1 cellular context compared by ENCODE assay signal in the genomic region with DNA sequence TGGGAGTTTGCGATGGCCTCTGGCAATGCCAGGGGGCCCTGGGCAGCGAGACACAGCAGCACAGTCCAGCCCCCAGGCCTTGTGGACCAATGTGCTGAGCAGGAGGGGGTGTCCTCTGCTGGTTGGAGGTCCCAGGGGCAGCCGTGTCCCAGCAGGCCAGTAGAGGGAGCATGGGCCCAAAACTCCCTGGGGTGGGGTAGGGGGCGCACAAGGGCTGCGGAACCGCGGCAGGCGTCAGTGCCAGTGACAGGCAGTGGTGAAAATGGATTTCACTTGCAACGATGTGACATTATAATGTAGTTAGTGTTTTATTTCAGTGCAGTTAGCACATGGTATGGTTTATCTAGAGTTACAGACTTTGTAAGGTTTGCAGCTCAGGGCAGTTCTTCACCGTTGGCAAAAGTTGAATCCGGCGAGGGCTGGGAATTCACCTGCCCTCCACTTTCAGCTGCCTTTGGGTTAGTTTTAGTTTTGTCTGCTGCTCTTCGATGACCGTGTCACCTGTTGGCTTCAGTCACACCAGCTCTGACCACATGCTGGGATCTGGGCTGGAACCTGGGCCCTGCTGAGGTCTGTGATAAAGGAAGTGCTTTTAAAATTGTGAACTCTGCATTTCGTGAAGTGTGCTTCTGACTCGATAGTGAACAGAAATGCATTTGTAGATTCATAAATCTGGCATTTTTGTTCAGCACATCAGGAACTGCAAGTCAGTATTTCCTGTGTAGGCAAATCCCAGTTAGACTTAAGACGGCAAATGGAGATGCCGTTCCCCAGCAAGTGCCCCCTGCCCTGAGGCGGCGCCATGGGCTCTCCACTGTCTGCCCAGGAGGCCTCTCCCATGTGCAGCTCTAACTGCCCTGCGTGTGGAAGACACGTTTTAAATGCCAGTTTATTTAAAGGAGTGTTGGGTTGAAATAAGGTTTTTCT.
TF ChIP-seq lines count a peak whose summit lies in the region.

No MANE protein-coding gene starts in this region.

TF ChIP-seq in HepG2, 621 proteins besides CTCF, POLR2A, EP300 and RAD21 (continued from another document and continues in another):
- TF ChIP-seq, protein P1, sequence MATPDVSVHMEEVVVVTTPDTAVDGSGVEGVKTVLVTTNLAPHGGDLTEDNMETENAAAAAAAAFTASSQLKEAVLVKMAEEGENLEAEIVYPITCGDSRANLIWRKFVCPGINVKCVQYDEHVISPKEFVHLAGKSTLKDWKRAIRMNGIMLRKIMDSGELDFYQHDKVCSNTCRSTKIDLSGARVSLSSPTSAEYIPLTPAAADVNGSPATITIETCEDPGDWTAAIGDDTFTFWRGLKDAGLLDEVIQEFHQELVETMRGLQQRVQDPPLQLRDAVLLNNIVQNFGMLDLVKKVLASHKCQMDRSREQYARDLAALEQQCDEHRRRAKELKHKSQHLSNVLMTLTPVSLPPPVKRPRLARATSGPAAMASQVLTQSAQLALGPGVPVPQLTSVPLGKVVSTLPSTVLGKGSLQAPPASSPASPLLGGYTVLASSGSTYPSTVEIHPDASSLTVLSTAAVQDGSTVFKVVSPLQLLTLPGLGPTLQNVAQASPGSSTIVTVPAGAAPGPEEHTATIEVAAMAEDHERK (CRISPR knock-in tag; IDR thresholded peaks at IDR 0.05; ENCODE audit: low read depth): no peak
- TF ChIP-seq NR2C2 (CRISPR knock-in tag; IDR thresholded peaks at IDR 0.05; ENCODE audit: borderline replicate concordance) (no peak), SP4 (CRISPR knock-in tag; IDR thresholded peaks at IDR 0.05) (peak; percentile 71; the same call in 1 of the 2 replicates), ZNF720 (CRISPR knock-in tag; IDR thresholded peaks at IDR 0.05) (no peak), ZFY (CRISPR knock-in tag; IDR thresholded peaks at IDR 0.05) (peak; percentile 34; the same call in 1 of the 2 replicates), ZKSCAN5 (CRISPR knock-in tag; IDR thresholded peaks at IDR 0.05) (no peak), ZNF296 (CRISPR knock-in tag; conservative IDR thresholded peaks at IDR 0.05) (no peak), NKX3-1 (CRISPR knock-in tag; IDR thresholded peaks at IDR 0.05) (no peak), ZNF709 (CRISPR knock-in tag; IDR thresholded peaks at IDR 0.05) (no peak), CBFB (CRISPR knock-in tag; IDR thresholded peaks at IDR 0.05) (peak; percentile 84; the same call in 1 of the 2 replicates), PPARG (CRISPR knock-in tag; conservative IDR thresholded peaks at IDR 0.05) (peak; percentile 59; the same call in 1 of the 2 replicates), SMYD3 (CRISPR knock-in tag; IDR thresholded peaks at IDR 0.05) (no peak), NFYB (CRISPR knock-in tag; IDR thresholded peaks at IDR 0.05) (peak; percentile 24; the same call in 1 of the 2 replicates), NFE2 (CRISPR knock-in tag; IDR thresholded peaks at IDR 0.05) (no peak), ZNF782 (CRISPR knock-in tag; IDR thresholded peaks at IDR 0.05; ENCODE audit: borderline replicate concordance) (no peak; the same call in 1 of the 2 replicates), ZFX (CRISPR knock-in tag; IDR thresholded peaks at IDR 0.05; ENCODE audit: low read depth) (peak; percentile 70), ZNF180 (CRISPR knock-in tag; IDR thresholded peaks at IDR 0.05; ENCODE audit: borderline replicate concordance, low read depth) (no peak), SP1 (IDR thresholded peaks at IDR 0.05) (no peak), SP1 (CRISPR knock-in tag; IDR thresholded peaks at IDR 0.05) (peak; percentile 70), SMAD1 (CRISPR knock-in tag; IDR thresholded peaks at IDR 0.05; ENCODE audit: borderline replicate concordance, low read depth) (no peak), ZNF850 (CRISPR knock-in tag; conservative IDR thresholded peaks at IDR 0.05) (no peak), PRPF4 (IDR thresholded peaks at IDR 0.05; ENCODE audit: low read depth, low read length, poor library complexity, severe bottlenecking) (peak; percentile 82), ZEB1 (IDR thresholded peaks at IDR 0.05; ENCODE audit: insufficient replicate concordance, low read depth) (no peak), ERF (CRISPR knock-in tag; IDR thresholded peaks at IDR 0.05) (peak; percentile 78), PCBP1 (IDR thresholded peaks at IDR 0.05; ENCODE audit: borderline replicate concordance, low read depth, low read length) (peak; percentile 68; the same call in 1 of the 2 replicates), ZNF780A (CRISPR knock-in tag; IDR thresholded peaks at IDR 0.05) (no peak), ZNF589 (CRISPR knock-in tag; conservative IDR thresholded peaks at IDR 0.05) (no peak), MBNL3 (CRISPR knock-in tag; conservative IDR thresholded peaks at IDR 0.05) (no peak), ZNF432 (CRISPR knock-in tag; IDR thresholded peaks at IDR 0.05; ENCODE audit: borderline replicate concordance) (no peak), HNF4G (IDR thresholded peaks at IDR 0.05; ENCODE audit: borderline replicate concordance, low read depth, low read length) (no peak), HNF4G (CRISPR knock-in tag; IDR thresholded peaks at IDR 0.05; ENCODE audit: borderline replicate concordance, low read depth) (peak; percentile 24; the same call in 1 of the 2 replicates), SUZ12 (IDR thresholded peaks at IDR 0.05; ENCODE audit: low read depth, low read length) (0 out of 2 replicates have a peak, but pooled peaks have one; percentile 11), BHLHE40 (IDR thresholded peaks at IDR 0.05; ENCODE audit: low read length) (no peak), HMGA1 (CRISPR knock-in tag; conservative IDR thresholded peaks at IDR 0.05) (no peak), FOXA3 (CRISPR knock-in tag; IDR thresholded peaks at IDR 0.05) (peak; percentile 68), ZSCAN29 (CRISPR knock-in tag; conservative IDR thresholded peaks at IDR 0.05) (0 out of 2 replicates have a peak, but pooled peaks have one; percentile 66), ZNF546 (CRISPR knock-in tag; conservative IDR thresholded peaks at IDR 0.05) (no peak), RELA (CRISPR knock-in tag; IDR thresholded peaks at IDR 0.05) (peak; percentile 80; the same call in 1 of the 2 replicates), SPEN (CRISPR knock-in tag; IDR thresholded peaks at IDR 0.05; ENCODE audit: low read depth) (no peak; the same call in 1 of the 2 replicates), IRF2 (CRISPR knock-in tag; IDR thresholded peaks at IDR 0.05) (peak; percentile 85)
- TF ChIP-seq, protein P2, sequence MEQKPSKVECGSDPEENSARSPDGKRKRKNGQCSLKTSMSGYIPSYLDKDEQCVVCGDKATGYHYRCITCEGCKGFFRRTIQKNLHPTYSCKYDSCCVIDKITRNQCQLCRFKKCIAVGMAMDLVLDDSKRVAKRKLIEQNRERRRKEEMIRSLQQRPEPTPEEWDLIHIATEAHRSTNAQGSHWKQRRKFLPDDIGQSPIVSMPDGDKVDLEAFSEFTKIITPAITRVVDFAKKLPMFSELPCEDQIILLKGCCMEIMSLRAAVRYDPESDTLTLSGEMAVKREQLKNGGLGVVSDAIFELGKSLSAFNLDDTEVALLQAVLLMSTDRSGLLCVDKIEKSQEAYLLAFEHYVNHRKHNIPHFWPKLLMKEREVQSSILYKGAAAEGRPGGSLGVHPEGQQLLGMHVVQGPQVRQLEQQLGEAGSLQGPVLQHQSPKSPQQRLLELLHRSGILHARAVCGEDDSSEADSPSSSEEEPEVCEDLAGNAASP (CRISPR knock-in tag; IDR thresholded peaks at IDR 0.05; ENCODE audit: borderline replicate concordance): peak; percentile 68; the same call in 1 of the 2 replicates
- TF ChIP-seq, protein P3, sequence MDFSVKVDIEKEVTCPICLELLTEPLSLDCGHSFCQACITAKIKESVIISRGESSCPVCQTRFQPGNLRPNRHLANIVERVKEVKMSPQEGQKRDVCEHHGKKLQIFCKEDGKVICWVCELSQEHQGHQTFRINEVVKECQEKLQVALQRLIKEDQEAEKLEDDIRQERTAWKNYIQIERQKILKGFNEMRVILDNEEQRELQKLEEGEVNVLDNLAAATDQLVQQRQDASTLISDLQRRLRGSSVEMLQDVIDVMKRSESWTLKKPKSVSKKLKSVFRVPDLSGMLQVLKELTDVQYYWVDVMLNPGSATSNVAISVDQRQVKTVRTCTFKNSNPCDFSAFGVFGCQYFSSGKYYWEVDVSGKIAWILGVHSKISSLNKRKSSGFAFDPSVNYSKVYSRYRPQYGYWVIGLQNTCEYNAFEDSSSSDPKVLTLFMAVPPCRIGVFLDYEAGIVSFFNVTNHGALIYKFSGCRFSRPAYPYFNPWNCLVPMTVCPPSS (IDR thresholded peaks at IDR 0.05): no peak
- TF ChIP-seq, protein P4, sequence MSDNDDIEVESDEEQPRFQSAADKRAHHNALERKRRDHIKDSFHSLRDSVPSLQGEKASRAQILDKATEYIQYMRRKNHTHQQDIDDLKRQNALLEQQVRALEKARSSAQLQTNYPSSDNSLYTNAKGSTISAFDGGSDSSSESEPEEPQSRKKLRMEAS (IDR thresholded peaks at IDR 0.05): no peak; the same call in 1 of the 2 replicates
- TF ChIP-seq, protein P5, sequence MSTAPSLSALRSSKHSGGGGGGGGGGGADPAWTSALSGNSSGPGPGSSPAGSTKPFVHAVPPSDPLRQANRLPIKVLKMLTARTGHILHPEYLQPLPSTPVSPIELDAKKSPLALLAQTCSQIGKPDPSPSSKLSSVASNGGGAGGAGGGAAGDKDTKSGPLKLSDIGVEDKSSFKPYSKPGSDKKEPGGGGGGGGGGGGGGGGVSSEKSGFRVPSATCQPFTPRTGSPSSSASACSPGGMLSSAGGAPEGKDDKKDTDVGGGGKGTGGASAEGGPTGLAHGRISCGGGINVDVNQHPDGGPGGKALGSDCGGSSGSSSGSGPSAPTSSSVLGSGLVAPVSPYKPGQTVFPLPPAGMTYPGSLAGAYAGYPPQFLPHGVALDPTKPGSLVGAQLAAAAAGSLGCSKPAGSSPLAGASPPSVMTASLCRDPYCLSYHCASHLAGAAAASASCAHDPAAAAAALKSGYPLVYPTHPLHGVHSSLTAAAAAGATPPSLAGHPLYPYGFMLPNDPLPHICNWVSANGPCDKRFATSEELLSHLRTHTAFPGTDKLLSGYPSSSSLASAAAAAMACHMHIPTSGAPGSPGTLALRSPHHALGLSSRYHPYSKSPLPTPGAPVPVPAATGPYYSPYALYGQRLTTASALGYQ (CRISPR knock-in tag; IDR thresholded peaks at IDR 0.05): no peak
- TF ChIP-seq, protein P6, sequence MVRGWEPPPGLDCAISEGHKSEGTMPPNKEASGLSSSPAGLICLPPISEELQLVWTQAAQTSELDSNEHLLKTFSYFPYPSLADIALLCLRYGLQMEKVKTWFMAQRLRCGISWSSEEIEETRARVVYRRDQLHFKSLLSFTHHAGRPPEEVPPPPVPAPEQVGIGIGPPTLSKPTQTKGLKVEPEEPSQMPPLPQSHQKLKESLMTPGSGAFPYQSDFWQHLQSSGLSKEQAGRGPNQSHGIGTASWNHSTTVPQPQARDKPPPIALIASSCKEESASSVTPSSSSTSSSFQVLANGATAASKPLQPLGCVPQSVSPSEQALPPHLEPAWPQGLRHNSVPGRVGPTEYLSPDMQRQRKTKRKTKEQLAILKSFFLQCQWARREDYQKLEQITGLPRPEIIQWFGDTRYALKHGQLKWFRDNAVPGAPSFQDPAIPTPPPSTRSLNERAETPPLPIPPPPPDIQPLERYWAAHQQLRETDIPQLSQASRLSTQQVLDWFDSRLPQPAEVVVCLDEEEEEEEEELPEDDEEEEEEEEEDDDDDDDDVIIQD (CRISPR knock-in tag; IDR thresholded peaks at IDR 0.05; ENCODE audit: low read depth): no peak
- TF ChIP-seq, protein P7, sequence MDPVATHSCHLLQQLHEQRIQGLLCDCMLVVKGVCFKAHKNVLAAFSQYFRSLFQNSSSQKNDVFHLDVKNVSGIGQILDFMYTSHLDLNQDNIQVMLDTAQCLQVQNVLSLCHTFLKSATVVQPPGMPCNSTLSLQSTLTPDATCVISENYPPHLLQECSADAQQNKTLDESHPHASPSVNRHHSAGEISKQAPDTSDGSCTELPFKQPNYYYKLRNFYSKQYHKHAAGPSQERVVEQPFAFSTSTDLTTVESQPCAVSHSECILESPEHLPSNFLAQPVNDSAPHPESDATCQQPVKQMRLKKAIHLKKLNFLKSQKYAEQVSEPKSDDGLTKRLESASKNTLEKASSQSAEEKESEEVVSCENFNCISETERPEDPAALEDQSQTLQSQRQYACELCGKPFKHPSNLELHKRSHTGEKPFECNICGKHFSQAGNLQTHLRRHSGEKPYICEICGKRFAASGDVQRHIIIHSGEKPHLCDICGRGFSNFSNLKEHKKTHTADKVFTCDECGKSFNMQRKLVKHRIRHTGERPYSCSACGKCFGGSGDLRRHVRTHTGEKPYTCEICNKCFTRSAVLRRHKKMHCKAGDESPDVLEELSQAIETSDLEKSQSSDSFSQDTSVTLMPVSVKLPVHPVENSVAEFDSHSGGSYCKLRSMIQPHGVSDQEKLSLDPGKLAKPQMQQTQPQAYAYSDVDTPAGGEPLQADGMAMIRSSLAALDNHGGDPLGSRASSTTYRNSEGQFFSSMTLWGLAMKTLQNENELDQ (CRISPR knock-in tag; IDR thresholded peaks at IDR 0.05; ENCODE audit: borderline replicate concordance): peak; percentile 87; the same call in 1 of the 2 replicates
- TF ChIP-seq, protein P8, sequence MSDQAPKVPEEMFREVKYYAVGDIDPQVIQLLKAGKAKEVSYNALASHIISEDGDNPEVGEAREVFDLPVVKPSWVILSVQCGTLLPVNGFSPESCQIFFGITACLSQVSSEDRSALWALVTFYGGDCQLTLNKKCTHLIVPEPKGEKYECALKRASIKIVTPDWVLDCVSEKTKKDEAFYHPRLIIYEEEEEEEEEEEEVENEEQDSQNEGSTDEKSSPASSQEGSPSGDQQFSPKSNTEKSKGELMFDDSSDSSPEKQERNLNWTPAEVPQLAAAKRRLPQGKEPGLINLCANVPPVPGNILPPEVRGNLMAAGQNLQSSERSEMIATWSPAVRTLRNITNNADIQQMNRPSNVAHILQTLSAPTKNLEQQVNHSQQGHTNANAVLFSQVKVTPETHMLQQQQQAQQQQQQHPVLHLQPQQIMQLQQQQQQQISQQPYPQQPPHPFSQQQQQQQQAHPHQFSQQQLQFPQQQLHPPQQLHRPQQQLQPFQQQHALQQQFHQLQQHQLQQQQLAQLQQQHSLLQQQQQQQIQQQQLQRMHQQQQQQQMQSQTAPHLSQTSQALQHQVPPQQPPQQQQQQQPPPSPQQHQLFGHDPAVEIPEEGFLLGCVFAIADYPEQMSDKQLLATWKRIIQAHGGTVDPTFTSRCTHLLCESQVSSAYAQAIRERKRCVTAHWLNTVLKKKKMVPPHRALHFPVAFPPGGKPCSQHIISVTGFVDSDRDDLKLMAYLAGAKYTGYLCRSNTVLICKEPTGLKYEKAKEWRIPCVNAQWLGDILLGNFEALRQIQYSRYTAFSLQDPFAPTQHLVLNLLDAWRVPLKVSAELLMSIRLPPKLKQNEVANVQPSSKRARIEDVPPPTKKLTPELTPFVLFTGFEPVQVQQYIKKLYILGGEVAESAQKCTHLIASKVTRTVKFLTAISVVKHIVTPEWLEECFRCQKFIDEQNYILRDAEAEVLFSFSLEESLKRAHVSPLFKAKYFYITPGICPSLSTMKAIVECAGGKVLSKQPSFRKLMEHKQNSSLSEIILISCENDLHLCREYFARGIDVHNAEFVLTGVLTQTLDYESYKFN (CRISPR knock-in tag; conservative IDR thresholded peaks at IDR 0.05): no peak
- TF ChIP-seq, protein P9, sequence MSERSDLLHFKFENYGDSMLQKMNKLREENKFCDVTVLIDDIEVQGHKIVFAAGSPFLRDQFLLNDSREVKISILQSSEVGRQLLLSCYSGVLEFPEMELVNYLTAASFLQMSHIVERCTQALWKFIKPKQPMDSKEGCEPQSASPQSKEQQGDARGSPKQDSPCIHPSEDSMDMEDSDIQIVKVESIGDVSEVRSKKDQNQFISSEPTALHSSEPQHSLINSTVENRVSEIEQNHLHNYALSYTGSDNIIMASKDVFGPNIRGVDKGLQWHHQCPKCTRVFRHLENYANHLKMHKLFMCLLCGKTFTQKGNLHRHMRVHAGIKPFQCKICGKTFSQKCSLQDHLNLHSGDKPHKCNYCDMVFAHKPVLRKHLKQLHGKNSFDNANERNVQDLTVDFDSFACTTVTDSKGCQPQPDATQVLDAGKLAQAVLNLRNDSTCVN (CRISPR knock-in tag; IDR thresholded peaks at IDR 0.05; ENCODE audit: borderline replicate concordance): peak; percentile 76
